Comparison of ENCODE assay signal across 9 cellular contexts in the genomic region with DNA sequence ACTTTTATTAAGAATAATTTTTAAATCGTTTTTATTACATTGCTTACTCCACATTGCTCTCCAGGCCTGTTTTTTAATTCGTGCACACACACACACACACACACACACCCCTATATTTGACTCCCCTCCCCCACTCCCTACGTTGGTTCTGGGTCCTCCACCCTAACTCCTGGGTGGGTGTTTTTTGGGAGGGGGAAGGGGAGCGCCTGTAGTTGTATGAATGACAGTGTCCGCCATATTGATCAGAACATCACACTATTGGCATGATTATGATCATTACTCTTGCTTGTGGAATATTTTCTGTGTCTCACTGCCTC. TPM values are rescaled to one million over a fixed set of nuclear protein-coding genes. Genes with fewer than 3 reads are reported as not detected.
A peak's percentile ranks its signal among the peaks of the same experiment; 100 is the strongest.
DNase-seq lines count a peak whose midpoint lies in the region; TF ChIP-seq lines count a peak whose summit lies in the region.
"Had no signal": no experiment of that assay in that cellular context is flagged by ENCODE, and none has a peak within 500 bp of the region (broad histone marks: within the 10 kb centered on the region; RNA-seq: fewer than 3 reads in every experiment).

No MANE protein-coding gene starts in this region.

- H3K4me3 Mint-ChIP-seq in nephron: peak overlapping the region; percentile 80 to 91 (median 85)

- H3K4me3 ChIP-seq in BE2C (ENCODE audit: low read depth, low read length) (peak overlapping the region; percentile 74), H7 (ENCODE audit: insufficient read depth, low read depth, low read length) (peak overlapping the region; percentile 67; the same call in 1 of the 2 replicates), ascending aorta (peak overlapping the region; percentile 93 to 95), brain microvascular endothelial cell (ENCODE audit: low read depth, low read length) (no peak overlapping the region)

- peaks cover 18% of the 10 kb centered on the region for H3K4me1 ChIP-seq in BE2C
- peaks cover 0 to 19% of the 10 kb centered on the region in 2 donors for H3K4me1 ChIP-seq in ascending aorta

- DNase-seq in BE2C: no peak
- no peak for DNase-seq in H7
- no peak for DNase-seq in ascending aorta (ENCODE audit: low spot score in 2 of 2)
- DNase-seq in stimulated activated naive CD4-positive, alpha-beta T cell treated with Interleukin-2 at 50 U/mL for 16 hours (lab: John Stamatoyannopoulos, UW): no peak
- no peak for DNase-seq in brain microvascular endothelial cell
- no peak for DNase-seq in EL
- DNase-seq in activated CD4-positive, CD25-positive, alpha-beta regulatory T cell (lab: John Stamatoyannopoulos, UW): no peak
- DNase-seq: mesenchymal stem cell had no signal

- peaks cover 77% of the 10 kb centered on the region for H3K27me3 Mint-ChIP-seq in nephron (ENCODE audit: low read depth)

- H3K9me3 Mint-ChIP-seq in nephron: no peaks in the 10 kb centered on the region

- H3K9me3 ChIP-seq in BE2C (no peaks in the 10 kb centered on the region), ascending aorta (no peaks in the 10 kb centered on the region)

- H3K27ac ChIP-seq in ascending aorta (no peak overlapping the region), brain microvascular endothelial cell (no peak overlapping the region)

- intact Hi-C loops in ascending aorta (cut with DNase I): loop anchor here (5.0 to 10.0 kb wide), 4 partner anchors 75 to 1258 kb away; a partner anchor contains a TSS

- in situ Hi-C loops in brain microvascular endothelial cell (cut with HindIII; ENCODE audit: low pct_ligation_motif_present, low sequenced_read_pairs): no loop called here

- no peaks in the 10 kb centered on the region for H3K36me3 Mint-ChIP-seq in nephron (ENCODE audit: low read depth)

- TF ChIP-seq CTCF in BE2C (IDR thresholded peaks at IDR 0.05; ENCODE audit: low read depth, low read length): no peak
- no peak for TF ChIP-seq CTCF in ascending aorta (IDR thresholded peaks at IDR 0.05)
- TF ChIP-seq CTCF in nephron (IDR thresholded peaks at IDR 0.05; ENCODE audit: unreplicated experiment in 3 of 3): no peak
- no peak for TF ChIP-seq CTCF in brain microvascular endothelial cell (IDR thresholded peaks at IDR 0.05; ENCODE audit: low read depth, low read length, missing control alignments)

- H3K27ac Mint-ChIP-seq in nephron: peak overlapping the region in 2 of 3 experiments; percentile 4 to 27

- H3K36me3 ChIP-seq in BE2C (peaks cover 29% of the 10 kb centered on the region), H7 (replicated peaks; ENCODE audit: control insufficient read depth, insufficient read depth, low read length) (no peaks in the 10 kb centered on the region), ascending aorta (no peaks in the 10 kb centered on the region), brain microvascular endothelial cell (replicated peaks) (no peaks in the 10 kb centered on the region)

- peaks cover 29% of the 10 kb centered on the region for H3K4me1 Mint-ChIP-seq in nephron

- H3K27me3 ChIP-seq in BE2C (no peaks in the 10 kb centered on the region), H7 (ENCODE audit: control insufficient read depth, insufficient read depth, low read length) (peaks cover 40% of the 10 kb centered on the region), ascending aorta (no peaks in the 10 kb centered on the region), brain microvascular endothelial cell (replicated peaks) (peaks cover 60% of the 10 kb centered on the region)

RNA-seq across cellular contexts. Expression of a gene that starts 1.3 kb away (rescaled TPM):
- polyA plus RNA-seq in BE2C (2012; ENCODE audit: insufficient read depth, insufficient read length, low read depth): 116 TPM
- 3.8 and 4.8 TPM in 2 replicates for total RNA-seq in H7 (2014; rRNA removed; shearing (Covaris generic))
- 0.53 TPM for total RNA-seq in ascending aorta
